Comparison of ENCODE assay signal across 17 cellular contexts in genomic region chr15:43915820-43916660, GRCh38.
DNase-seq lines count a peak whose midpoint lies in the region; ATAC-seq and TF ChIP-seq lines count a peak whose summit lies in the region.
"Had no signal": no experiment of that assay in that cellular context is flagged by ENCODE, and none has a peak within 500 bp of the region (broad histone marks: within the 10 kb centered on the region; RNA-seq: fewer than 3 reads in every experiment).

No MANE protein-coding gene starts in this region.

- no peaks in the 10 kb centered on the region for H3K27me3 ChIP-seq in GM23338 (ENCODE audit: insufficient read depth)
- H3K27me3 ChIP-seq in ovary, result no peaks in the 10 kb centered on the region
- no peaks in the 10 kb centered on the region for H3K27me3 ChIP-seq in spleen (replicated peaks in 1 of 7)
- H3K27me3 ChIP-seq: Peyer's patch had no signal

- H3F3A ChIP-seq in GM23338 (replicated peaks; ENCODE audit: low read depth), result no peaks in the 10 kb centered on the region

- no peaks in the 10 kb centered on the region; the same call in 1 of the 2 replicates for H4K20me1 ChIP-seq in GM23338 (replicated peaks; ENCODE audit: insufficient read depth)

- H3K36me3 ChIP-seq in GM23338 (ENCODE audit: insufficient read depth) (no peaks in the 10 kb centered on the region), ovary (no peaks in the 10 kb centered on the region), spleen (no peaks in the 10 kb centered on the region)
- H3K36me3 ChIP-seq: Peyer's patch had no signal

- H3K4me1 ChIP-seq in GM23338 (ENCODE audit: insufficient read depth), result peaks cover 15% of the 10 kb centered on the region
- peaks cover 3% of the 10 kb centered on the region for H3K4me1 ChIP-seq in ovary (ENCODE audit: insufficient read depth)
- H3K4me1 ChIP-seq in spleen, result no peaks in the 10 kb centered on the region
- H3K4me1 ChIP-seq: Peyer's patch had no signal

- no peak overlapping the region for H2AFZ ChIP-seq in GM23338

- no peak for TF ChIP-seq POLR2A in ovary (IDR thresholded peaks at IDR 0.05)
- TF ChIP-seq POLR2A in spleen (IDR thresholded peaks at IDR 0.05), result no peak

- H3K27ac ChIP-seq in GM23338 (ENCODE audit: low read depth) (no peak overlapping the region), ovary (peak overlapping the region in 1 of 2 donors; percentile 34), spleen (no peak overlapping the region)
- H3K27ac ChIP-seq: KMS-11, Peyer's patch had no signal

- no peak overlapping the region for H3K4me3 Mint-ChIP-seq in GM23338
- H3K4me3 Mint-ChIP-seq: CD14-positive monocyte, H9 had no signal

- no peak overlapping the region; the same call in 1 of the 2 replicates for H3K27ac Mint-ChIP-seq in GM23338
- H3K27ac Mint-ChIP-seq: CD14-positive monocyte had no signal

- no peak overlapping the region for H3K4me3 ChIP-seq in GM23338
- H3K4me3 ChIP-seq in ovary, result no peak overlapping the region
- no peak overlapping the region for H3K4me3 ChIP-seq in spleen
- H3K4me3 ChIP-seq: Peyer's patch had no signal

- TF ChIP-seq EP300 in ovary (IDR thresholded peaks at IDR 0.05), result no peak

- H3K9me3 ChIP-seq in ovary (no peaks in the 10 kb centered on the region), spleen (no peaks in the 10 kb centered on the region)
- H3K9me3 ChIP-seq: Peyer's patch had no signal

- no peaks in the 10 kb centered on the region for H3K9me3 Mint-ChIP-seq in GM23338
- H3K9me3 Mint-ChIP-seq: H9 had no signal

- peak; percentile 48 for ATAC-seq in GM23338
- ATAC-seq: HepG2 had no signal

- intact Hi-C loops in ovary (cut with DNase I), result no loop called here
- intact Hi-C loops in spleen (cut with DNase I; ENCODE audit: low total_unique reads), result no loop called here

- DNase-seq in GM23338 (ENCODE audit: low spot score) (no peak), astrocyte of the hippocampus (ENCODE audit: low read depth, low spot score) (peak; percentile 18), islet precursor cell (peak; percentile 82), ovary (peak in 4 of 5 donors; percentile 28 to 47 (median 34)), NCI-H1436 treated with DMSO at 0.1 percent for 48 hours (lab: John Stamatoyannopoulos, UW) (no peak), spleen (no peak), NCI-H2107 (lab: John Stamatoyannopoulos, UW) (no peak)
- DNase-seq: AML-193, H9, NCI-H1092, NCI-H226, NCI-H524 treated with DMSO at 0.1 percent for 48 hours, Peyer's patch, SHP77 treated with DMSO at 0.1 percent for 48 hours had no signal

- no peak overlapping the region for H3K4me2 ChIP-seq in GM23338
- H3K4me2 ChIP-seq: KMS-11 had no signal

- peaks cover 26% of the 10 kb centered on the region for H3K4me1 Mint-ChIP-seq in GM23338
- H3K4me1 Mint-ChIP-seq: CD14-positive monocyte had no signal

- peaks cover 2% of the 10 kb centered on the region for H3K27me3 Mint-ChIP-seq in GM23338 (ENCODE audit: insufficient read depth, low read depth, poor library complexity)

- no peak for TF ChIP-seq CTCF in GM23338 (conservative IDR thresholded peaks at IDR 0.05; ENCODE audit: low read depth in 2 of 2)
- TF ChIP-seq CTCF in ovary (IDR thresholded peaks at IDR 0.05), result no peak
- no peak for TF ChIP-seq CTCF in spleen (IDR thresholded peaks at IDR 0.05 in 8 of 11, conservative IDR thresholded peaks at IDR 0.05 in 3 of 11)

- peaks cover 10% of the 10 kb centered on the region for H3K36me3 Mint-ChIP-seq in GM23338 (ENCODE audit: low read depth)
- H3K36me3 Mint-ChIP-seq: CD14-positive monocyte had no signal

- 25 to 44% (median 42%) methylated on average over 9 of the region's 9 CpGs for WGBS in ovary, 3 donors
- 84 to 90% (median 86%) methylated on average over 9 of the region's 9 CpGs for WGBS in spleen, 5 donors

- H3K9me2 ChIP-seq in GM23338 (ENCODE audit: insufficient read depth), result no peaks in the 10 kb centered on the region

- H3K79me2 ChIP-seq in GM23338 (replicated peaks; ENCODE audit: insufficient read depth), result no peaks in the 10 kb centered on the region

TF ChIP-seq in GM23338, 12 proteins besides CTCF, POLR2A, EP300 and RAD21:
- TF ChIP-seq JUNB (IDR thresholded peaks at IDR 0.05; ENCODE audit: unreplicated experiment) (no peak), CREB1 (CRISPR knock-in tag; IDR thresholded peaks at IDR 0.05; ENCODE audit: low read depth) (no peak), EZH2 (IDR thresholded peaks at IDR 0.05; ENCODE audit: low read depth, unreplicated experiment) (no peak), STAT1 (IDR thresholded peaks at IDR 0.05; ENCODE audit: unreplicated experiment) (no peak)
TF ChIP-seq in GM23338: peak in this region for 0.

Comparison
In these comparisons a context has a peak if more than half of its experiments do, and no peak if none do; other contexts are left out.
1. DNase-seq: peak in astrocyte of the hippocampus (single experiment), islet precursor cell (single experiment) and ovary (4 of 5); none in GM23338 (single experiment), NCI-H1436 treated with DMSO at 0.1 percent for 48 hours (single experiment), spleen (single experiment) and NCI-H2107 (single experiment).